In the genomic region with DNA sequence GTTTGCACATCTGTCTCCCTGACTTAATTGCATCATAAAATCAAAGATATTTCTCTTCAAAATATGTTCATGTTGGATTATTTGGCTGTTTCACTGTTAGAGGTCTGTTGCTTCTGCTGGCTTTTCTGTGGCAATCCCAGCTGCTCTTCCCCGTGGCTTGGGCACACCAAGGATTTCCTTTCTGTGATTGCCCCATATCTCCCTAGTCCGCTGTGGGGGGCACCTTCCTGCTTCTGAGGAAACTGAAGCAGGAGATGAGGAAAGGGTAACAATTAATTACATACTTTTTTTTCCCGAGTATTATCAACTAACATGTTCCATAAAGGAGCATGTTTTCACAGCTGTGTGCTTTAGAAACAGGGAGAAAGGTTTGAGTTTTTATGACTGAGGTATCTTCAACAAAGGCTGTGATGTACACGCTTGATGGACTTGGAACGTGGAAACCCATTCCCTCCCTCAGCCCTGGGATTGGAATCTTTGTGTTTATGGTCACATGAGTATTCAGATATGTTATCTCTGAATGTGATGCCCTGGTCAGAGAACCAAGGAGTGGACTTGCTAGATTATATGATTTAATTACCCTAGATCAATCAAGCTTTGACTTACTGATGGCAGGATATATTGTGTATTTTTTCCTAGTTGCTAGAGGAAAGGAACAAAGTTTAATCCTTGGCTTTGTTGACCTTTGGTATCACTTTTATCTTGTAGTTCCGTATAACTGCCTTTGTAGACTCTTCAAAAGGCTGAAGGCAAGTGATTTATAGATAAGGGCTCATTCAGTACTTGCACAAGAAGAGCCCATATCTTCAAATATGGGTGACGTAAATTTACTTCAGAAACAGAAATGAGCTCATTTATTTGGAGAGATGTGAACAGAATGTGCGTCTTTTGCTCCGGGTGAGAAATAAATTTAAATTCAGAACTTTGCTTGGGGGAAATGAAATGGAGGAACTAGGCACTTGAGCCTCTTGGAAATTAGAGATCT, we compare ENCODE assay signal across 1 cellular context.
A peak's percentile ranks its signal among the peaks of the same experiment; 100 is the strongest.
TF ChIP-seq lines count a peak whose summit lies in the region.

No MANE protein-coding gene starts in this region.

TF ChIP-seq in A549, 52 proteins besides CTCF, POLR2A, EP300 and RAD21 (continued from another document):
- TF ChIP-seq SMC3 (IDR thresholded peaks at IDR 0.05) (peak; percentile 23; the same call in 1 of the 3 replicates), PHF8 (IDR thresholded peaks at IDR 0.05; ENCODE audit: borderline replicate concordance, low read depth) (no peak), BCL3 (IDR thresholded peaks at IDR 0.05) (peak; percentile 88; the same call in 2 of the 3 replicates), MAFK (IDR thresholded peaks at IDR 0.05; ENCODE audit: partially characterized antibody) (no peak), ZNF302 (CRISPR knock-in tag; IDR thresholded peaks at IDR 0.05) (no peak), JUNB (IDR thresholded peaks at IDR 0.05) (peak; percentile 85), BHLHE40 (IDR thresholded peaks at IDR 0.05; ENCODE audit: low read depth, low read length) (no peak), HMGXB4 (CRISPR knock-in tag; IDR thresholded peaks at IDR 0.05; ENCODE audit: borderline replicate concordance) (no peak), ZFP36 (IDR thresholded peaks at IDR 0.05; ENCODE audit: borderline replicate concordance, partially characterized antibody) (no peak), ZC3H11A (IDR thresholded peaks at IDR 0.05) (no peak), RNF2 (IDR thresholded peaks at IDR 0.05; ENCODE audit: borderline replicate concordance, low read depth) (no peak), RARB (CRISPR knock-in tag; IDR thresholded peaks at IDR 0.05) (no peak), NR3C1 (IDR thresholded peaks at IDR 0.05) (no peak), NFE2L2 (conservative IDR thresholded peaks at IDR 0.05; ENCODE audit: low read length) (no peak), ZSCAN20 (CRISPR knock-in tag; IDR thresholded peaks at IDR 0.05) (no peak), USF2 (IDR thresholded peaks at IDR 0.05) (peak; percentile 30; the same call in 1 of the 2 replicates), GATA3 (IDR thresholded peaks at IDR 0.05; ENCODE audit: borderline replicate concordance) (peak; percentile 95), CHD2 (IDR thresholded peaks at IDR 0.05; ENCODE audit: low read length, partially characterized antibody) (no peak), CBX2 (IDR thresholded peaks at IDR 0.05; ENCODE audit: borderline replicate concordance, low read depth) (no peak), KDM5A (IDR thresholded peaks at IDR 0.05) (no peak), RCOR1 (IDR thresholded peaks at IDR 0.05; ENCODE audit: low read depth, low read length) (no peak), HOXB5 (CRISPR knock-in tag; IDR thresholded peaks at IDR 0.05) (no peak), CEBPB (IDR thresholded peaks at IDR 0.05) (peak; percentile 76 to 87), REST (IDR thresholded peaks at IDR 0.05) (no peak), CBX8 (IDR thresholded peaks at IDR 0.05) (no peak), MYC (IDR thresholded peaks at IDR 0.05; ENCODE audit: borderline replicate concordance, low read length) (no peak), HOXB13 (CRISPR knock-in tag; IDR thresholded peaks at IDR 0.05; ENCODE audit: low read depth) (no peak), CHD4 (IDR thresholded peaks at IDR 0.05; ENCODE audit: borderline replicate concordance) (no peak), EHMT2 (IDR thresholded peaks at IDR 0.05; ENCODE audit: low read depth) (no peak)
- TF ChIP-seq, protein P1, sequence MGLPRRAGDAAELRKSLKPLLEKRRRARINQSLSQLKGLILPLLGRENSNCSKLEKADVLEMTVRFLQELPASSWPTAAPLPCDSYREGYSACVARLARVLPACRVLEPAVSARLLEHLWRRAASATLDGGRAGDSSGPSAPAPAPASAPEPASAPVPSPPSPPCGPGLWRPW (IDR thresholded peaks at IDR 0.05), result peak; percentile 38; the same call in 1 of the 2 replicates
- TF ChIP-seq, protein P2, sequence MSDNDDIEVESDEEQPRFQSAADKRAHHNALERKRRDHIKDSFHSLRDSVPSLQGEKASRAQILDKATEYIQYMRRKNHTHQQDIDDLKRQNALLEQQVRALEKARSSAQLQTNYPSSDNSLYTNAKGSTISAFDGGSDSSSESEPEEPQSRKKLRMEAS (IDR thresholded peaks at IDR 0.05), result peak; percentile 45; the same call in 1 of the 2 replicates
